ENCODE assay signal across 38 cellular contexts in the genomic region with DNA sequence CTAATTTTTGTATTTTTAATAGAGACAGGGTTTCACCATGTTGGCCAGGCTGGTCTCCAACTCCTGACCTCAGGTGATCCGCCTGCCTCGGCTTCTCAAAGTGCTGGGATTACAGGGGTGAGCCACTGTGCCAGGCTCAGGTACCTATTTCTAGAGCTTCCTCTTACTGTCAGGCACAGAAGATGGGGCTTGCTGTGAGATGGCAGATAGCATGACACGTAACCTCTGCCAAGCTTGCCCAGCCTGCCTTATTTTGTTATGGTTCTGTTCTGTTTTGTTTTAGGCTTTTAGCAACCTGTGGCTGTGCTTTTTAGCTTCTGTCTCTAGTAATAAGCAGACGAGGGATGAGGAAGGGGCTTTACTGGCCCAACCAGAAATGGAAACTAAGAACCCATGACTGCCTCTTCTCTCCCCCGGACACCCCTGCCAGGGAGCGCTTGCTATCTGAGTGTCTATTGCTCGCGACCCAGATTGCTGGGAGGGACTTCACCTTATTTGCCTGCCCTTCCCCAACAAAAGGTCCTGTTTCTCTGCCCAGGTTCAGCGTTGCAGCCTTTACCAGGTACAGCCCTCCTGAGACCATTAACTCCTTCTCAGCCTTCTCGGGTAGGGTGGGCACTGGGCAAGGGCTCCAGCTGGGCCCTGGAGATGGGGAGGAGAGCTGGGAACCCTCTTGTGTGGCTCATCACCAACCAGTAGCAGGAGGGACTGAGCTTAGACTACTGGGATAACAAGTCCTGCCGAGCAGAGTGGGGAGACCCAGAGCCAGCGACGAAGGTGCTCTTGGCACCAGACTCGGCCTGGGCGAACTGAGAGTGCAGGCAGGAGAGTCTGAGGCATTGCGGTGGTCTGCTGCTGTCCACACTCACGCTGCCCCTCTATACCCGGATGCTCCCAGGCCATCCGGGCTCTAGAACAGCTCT. TPM values are rescaled to one million over a fixed set of nuclear protein-coding genes. Genes with fewer than 3 reads are reported as not detected.
"Had no signal": no experiment of that assay in that cellular context is flagged by ENCODE, and none has a peak within 500 bp of the region (broad histone marks: within the 10 kb centered on the region; RNA-seq: fewer than 3 reads in every experiment).

No MANE protein-coding gene starts in this region.

- DNase-seq: activated CD4-positive, alpha-beta T cell treated with anti-CD3 and anti-CD28 coated beads for 48 hours; activated CD4-positive, alpha-beta T cell treated with anti-CD3 and anti-CD28 coated beads, Interleukin-2, amount 50 U/mL, for 48 hours; activated CD8-positive, alpha-beta memory T cell treated with anti-CD3 and anti-CD28 coated beads, Interleukin-2, amount 50 U/mL, for 4 hours; activated effector memory CD4-positive, alpha-beta T cell treated with anti-CD3 and anti-CD28 coated beads, Interleukin-2, amount 50 U/mL, for 16 hours; activated naive CD4-positive, alpha-beta T cell treated with anti-CD3 and anti-CD28 coated beads for 36 hours; activated naive CD8-positive, alpha-beta T cell treated with anti-CD3 and anti-CD28 coated beads for 36 hours; activated T-cell treated with anti-CD3 and anti-CD28 coated beads, Interleukin-2, amount 50 U/mL, for 1 hour; adrenal gland; aorta; body of pancreas; cerebellar nuclear complex; colonic mucosa; effector memory CD4-positive, alpha-beta T cell; erythroblast; gastrocnemius medialis; glutamatergic neuron; islet precursor cell; left ventricle myocardium inferior; naive thymus-derived CD4-positive, alpha-beta T cell; nucleus accumbens; pancreas; psoas muscle; sigmoid colon; small intestine; stimulated activated CD4-positive, alpha-beta T cell treated with anti-CD3 and anti-CD28 coated beads, Interleukin-1b, Interleukin-23, amount 100 ng/mL, for 48 hours; stimulated activated CD4-positive, alpha-beta T cell treated with anti-CD3 and anti-CD28 coated beads, Interleukin-4, amount 100 ng/mL, for 4 hours; stimulated activated CD8-positive, alpha-beta memory T cell treated with anti-CD3 and anti-CD28 coated beads, Interleukin-4, amount 100 ng/mL, for 48 hours; stimulated activated naive CD4-positive, alpha-beta T cell treated with Interleukin-2 at 50 U/mL for 16 hours; T1000; WERI-Rb-1 had no signal

- H3K4me3 ChIP-seq: adrenal gland, body of pancreas, colonic mucosa, gastrocnemius medialis, left ventricle myocardium inferior, pancreas, psoas muscle, sigmoid colon, tibial nerve had no signal

- H3K27ac Mint-ChIP-seq: activated naive CD4-positive, alpha-beta T cell treated with anti-CD3 and anti-CD28 coated beads for 36 hours; activated naive CD8-positive, alpha-beta T cell treated with anti-CD3 and anti-CD28 coated beads for 36 hours; activated T-helper 1 cell treated with anti-CD3 and anti-CD28 coated beads, Interleukin-12 subunit alpha, Interleukin-12 subunit beta, Interleukin-2, Interleukin-4 antibody, amounts not matched to agents 30 ng/mL and 10 ng/mL and 1 ng/mL, durations not matched to agents 14 hours and 24 hours and 36 hours; mesothelial cell of epicardium; naive thymus-derived CD4-positive, alpha-beta T cell had no signal

- H3K27me3 ChIP-seq: body of pancreas, colonic mucosa, gastrocnemius medialis, pancreas, tibial nerve had no signal

- H3K9me3 Mint-ChIP-seq: activated naive CD4-positive, alpha-beta T cell treated with anti-CD3 and anti-CD28 coated beads for 36 hours; activated naive CD8-positive, alpha-beta T cell treated with anti-CD3 and anti-CD28 coated beads for 36 hours; activated T-helper 1 cell treated with anti-CD3 and anti-CD28 coated beads, Interleukin-12 subunit alpha, Interleukin-12 subunit beta, Interleukin-2, Interleukin-4 antibody, amounts not matched to agents 30 ng/mL and 10 ng/mL and 1 ng/mL, durations not matched to agents 14 hours and 24 hours and 36 hours; mesothelial cell of epicardium; naive thymus-derived CD4-positive, alpha-beta T cell had no signal

- H3K9me3 ChIP-seq: adrenal gland, body of pancreas, colonic mucosa, gastrocnemius medialis, left ventricle myocardium inferior, pancreas, psoas muscle, sigmoid colon, tibial nerve had no signal

- H3K27me3 Mint-ChIP-seq: activated naive CD8-positive, alpha-beta T cell treated with anti-CD3 and anti-CD28 coated beads for 36 hours had no signal

- H3K4me1 ChIP-seq: body of pancreas, colonic mucosa, gastrocnemius medialis, left ventricle myocardium inferior, pancreas, psoas muscle had no signal

- ATAC-seq: activated CD4-positive, CD25-positive, alpha-beta regulatory T cell treated with anti-CD3 and anti-CD28 coated beads, Interleukin-2, amount 50 U/mL, for 24 hours; body of pancreas; gastrocnemius medialis; naive thymus-derived CD4-positive, alpha-beta T cell; pancreas; psoas muscle had no signal

- H3K36me3 ChIP-seq: adrenal gland, colonic mucosa, gastrocnemius medialis, left ventricle myocardium inferior, pancreas, sigmoid colon, WERI-Rb-1 had no signal

- H3K4me3 Mint-ChIP-seq: activated naive CD4-positive, alpha-beta T cell treated with anti-CD3 and anti-CD28 coated beads for 36 hours; activated naive CD8-positive, alpha-beta T cell treated with anti-CD3 and anti-CD28 coated beads for 36 hours; activated T-helper 1 cell treated with anti-CD3 and anti-CD28 coated beads, Interleukin-12 subunit alpha, Interleukin-12 subunit beta, Interleukin-2, Interleukin-4 antibody, amounts not matched to agents 30 ng/mL and 10 ng/mL and 1 ng/mL, durations not matched to agents 14 hours and 24 hours and 36 hours; mesothelial cell of epicardium; naive thymus-derived CD4-positive, alpha-beta T cell had no signal

- H3K27ac ChIP-seq: adrenal gland, body of pancreas, colonic mucosa, gastrocnemius medialis, left ventricle myocardium inferior, pancreas, psoas muscle, sigmoid colon, tibial nerve, WERI-Rb-1 had no signal

- H3K36me3 Mint-ChIP-seq: activated naive CD8-positive, alpha-beta T cell treated with anti-CD3 and anti-CD28 coated beads for 36 hours; mesothelial cell of epicardium; naive thymus-derived CD4-positive, alpha-beta T cell had no signal

RNA-seq across cellular contexts. Expression of a gene that starts 13.5 kb away (rescaled TPM):
- total RNA-seq: activated T-helper 1 cell treated with anti-CD3 and anti-CD28 coated beads, Interleukin-12 subunit alpha, Interleukin-12 subunit beta, Interleukin-2, Interleukin-4 antibody, amounts not matched to agents 30 ng/mL and 10 ng/mL and 1 ng/mL, durations not matched to agents 14 hours and 24 hours and 36 hours; dermis microvascular lymphatic vessel endothelial cell; lung microvascular endothelial cell had no signal
- polyA plus RNA-seq: neural cell had no signal

RNA-seq across cellular contexts. Expression of a gene that starts 19.7 kb away (rescaled TPM):
- total RNA-seq: lung microvascular endothelial cell had no signal

RNA-seq across cellular contexts. Expression of a gene that starts 57.4 kb away (rescaled TPM):
- total RNA-seq: activated CD8-positive, alpha-beta memory T cell treated with anti-CD3 and anti-CD28 coated beads for 36 hours; activated naive CD4-positive, alpha-beta T cell treated with anti-CD3 and anti-CD28 coated beads for 36 hours; activated naive CD8-positive, alpha-beta T cell treated with anti-CD3 and anti-CD28 coated beads for 36 hours; activated T-helper 1 cell treated with anti-CD3 and anti-CD28 coated beads, Interleukin-12 subunit alpha, Interleukin-12 subunit beta, Interleukin-2, Interleukin-4 antibody, amounts not matched to agents 30 ng/mL and 10 ng/mL and 1 ng/mL, durations not matched to agents 14 hours and 24 hours and 36 hours; body of pancreas; dermis microvascular lymphatic vessel endothelial cell; naive thymus-derived CD4-positive, alpha-beta T cell; psoas muscle had no signal
- polyA plus RNA-seq: aorta, neural cell had no signal
